27 cellular contexts compared by ENCODE assay signal in genomic region chr3:98782826-98783500, GRCh38. TPM values are rescaled to one million over a fixed set of nuclear protein-coding genes. Genes with fewer than 3 reads are reported as not detected.
DNase-seq lines count a peak whose midpoint lies in the region; ATAC-seq and TF ChIP-seq lines count a peak whose summit lies in the region.
"Had no signal": no experiment of that assay in that cellular context is flagged by ENCODE, and none has a peak within 500 bp of the region (broad histone marks: within the 10 kb centered on the region; RNA-seq: fewer than 3 reads in every experiment).

No MANE protein-coding gene starts in this region.

- no peaks in the 10 kb centered on the region for H3K27me3 ChIP-seq in right lobe of liver
- no peaks in the 10 kb centered on the region for H3K27me3 ChIP-seq in heart left ventricle
- H3K27me3 ChIP-seq: colonic mucosa, MG63, SJSA1, vagina had no signal

- DNase-seq in Daoy (ENCODE audit: low read depth) (peak; percentile 42), right lobe of liver (no peak), NCI-H1417 treated with DMSO at 0.1 percent for 48 hours (lab: John Stamatoyannopoulos, UW) (no peak), activated gamma-delta T cell treated with Interleukin-2 at 50 U/mL for 16 hours (no peak), heart left ventricle (no peak)
- no peak for DNase-seq in stimulated activated CD4-positive, alpha-beta T cell treated with anti-CD3 and anti-CD28 coated beads, Interleukin-15, amount 100 ng/mL, for 24 hours
- DNase-seq: activated B cell treated with CpG ODN at 0.5 μM for 24 hours; activated CD4-positive, alpha-beta memory T cell treated with anti-CD3 and anti-CD28 coated beads for 36 hours; activated T-cell treated with anti-CD3 and anti-CD28 coated beads, Interleukin-2, amount 50 U/mL, for 1 hour; colonic mucosa; DMS 273 treated with DMSO at 0.1 percent for 48 hours; GF-D8; GM23248; islet precursor cell; MG63; natural killer cell; NCI-H146; NCI-H82; PC-9; T-helper 17 cell had no signal

- peak overlapping the region; percentile 47; the same call in 1 of the 2 replicates for H3K27ac ChIP-seq in VCaP
- H3K27ac ChIP-seq in right lobe of liver: peak overlapping the region; percentile 41 to 70 (median 45)
- H3K27ac ChIP-seq in heart left ventricle: peak overlapping the region in 1 of 12 donors; percentile 54
- H3K27ac ChIP-seq: colonic mucosa, GM23248, PC-9, SJSA1, vagina had no signal

- 51% methylated on average over 8 of the region's 8 CpGs for WGBS in right lobe of liver (ENCODE audit: insufficient coverage, low coverage, low lambda C conversion rate, missing lambda C conversion rate)
- WGBS in heart left ventricle, 4 donors: 87 to 94% (median 90%) methylated on average over 8 of the region's 8 CpGs

- H3K4me3 ChIP-seq in right lobe of liver (no peak overlapping the region), heart left ventricle (no peak overlapping the region)
- H3K4me3 ChIP-seq: colonic mucosa, GM23248, MG63, PC-9, prostate gland, SJSA1, smooth muscle cell, vagina had no signal

- H3K9me3 ChIP-seq in right lobe of liver (no peaks in the 10 kb centered on the region), heart left ventricle (no peaks in the 10 kb centered on the region)
- H3K9me3 ChIP-seq: colonic mucosa, MG63, prostate gland, SJSA1, vagina had no signal

- no peaks in the 10 kb centered on the region for H3K36me3 ChIP-seq in right lobe of liver
- peaks cover 0 to 57% (median 19%) of the 10 kb centered on the region in 9 donors for H3K36me3 ChIP-seq in heart left ventricle
- H3K36me3 ChIP-seq: colonic mucosa, MG63, prostate gland, SJSA1, vagina had no signal

- intact Hi-C loops in right lobe of liver (cut with DNase I) (loop anchor here in 1 of 2 donors (10.0 kb wide), 1 partner anchor 48 kb away; no protein-coding TSS in a partner anchor), heart left ventricle (cut with DNase I) (loop anchor here in 1 of 10 donors (5.0 kb wide), 1 partner anchor 51 kb away; no protein-coding TSS in a partner anchor)

- peaks cover 3 to 82% (median 37%) of the 10 kb centered on the region in 4 donors for H3K4me1 ChIP-seq in right lobe of liver
- H3K4me1 ChIP-seq in heart left ventricle: peaks cover 0 to 72% (median 58%) of the 10 kb centered on the region in 12 donors
- H3K4me1 ChIP-seq: colonic mucosa, prostate gland, SJSA1 had no signal

- TF ChIP-seq CTCF in VCaP (conservative IDR thresholded peaks at IDR 0.05) (no peak), right lobe of liver (IDR thresholded peaks at IDR 0.05) (no peak), heart left ventricle (IDR thresholded peaks at IDR 0.05) (no peak)

- ATAC-seq in HG03060 (IDR thresholded peaks at IDR 0.05; ENCODE audit: low read depth, unreplicated experiment): peak; percentile 50
- no peak for ATAC-seq in right lobe of liver
- no peak for ATAC-seq in heart left ventricle
- ATAC-seq: activated naive CD4-positive, alpha-beta T cell treated with anti-CD3 and anti-CD28 coated beads, Interleukin-2, amount 50 U/mL, for 72 hours; natural killer cell; T-helper 17 cell had no signal

- TF ChIP-seq POLR2A in right lobe of liver (IDR thresholded peaks at IDR 0.05) (no peak), heart left ventricle (IDR thresholded peaks at IDR 0.05) (no peak)

RNA-seq across cellular contexts. Expression of gene ST3GAL6, which starts 19.8 kb away (rescaled TPM):
- total RNA-seq in Daoy (2014; rRNA removed; shearing (Covaris generic)): 1.2 and 3.4 TPM in 2 replicates
- total RNA-seq in right lobe of liver (10 to 100 TPM; 17.8 to 69.6 (median 31.5) TPM), heart left ventricle (10 to 100 TPM; 35.3 to 91.1 (median 64.5) TPM)
- polyA plus RNA-seq in heart left ventricle: 10 to 100 TPM; 37.3 to 95.9 TPM
- total RNA-seq: activated B cell treated with CpG ODN at 0.5 μM for 24 hours; activated CD4-positive, alpha-beta memory T cell treated with anti-CD3 and anti-CD28 coated beads for 36 hours; GM23248; SJSA1 had no signal
